In genomic region chr16:21145738-21146137, GRCh38 we compare ENCODE assay signal across 25 cellular contexts. TPM values are rescaled to one million over a fixed set of nuclear protein-coding genes. Genes with fewer than 3 reads are reported as not detected.
"Had no signal": no experiment of that assay in that cellular context is flagged by ENCODE, and none has a peak within 500 bp of the region (broad histone marks: within the 10 kb centered on the region; RNA-seq: fewer than 3 reads in every experiment).

No MANE protein-coding gene starts in this region.

- H3K9me3 ChIP-seq: breast epithelium, ovary, right lobe of liver, uterus had no signal

- H3K4me3 ChIP-seq: breast epithelium, ovary, right lobe of liver, uterus had no signal

- H3K36me3 Mint-ChIP-seq: activated naive CD4-positive, alpha-beta T cell treated with anti-CD3 and anti-CD28 coated beads, Interleukin-2, amount 50 U/mL, for 72 hours had no signal

- DNase-seq: activated CD4-positive, alpha-beta T cell treated with anti-CD3 and anti-CD28 coated beads for 4 hours; activated CD4-positive, alpha-beta T cell treated with anti-CD3 and anti-CD28 coated beads, Interleukin-2, amount 50 U/mL, for 4 hours; activated naive CD4-positive, alpha-beta T cell; activated T-cell treated with anti-CD3 and anti-CD28 coated beads for 4 hours; activated T-cell treated with anti-CD3 and anti-CD28 coated beads, Interleukin-2, amount 50 U/mL, for 72 hours; central memory CD4-positive, alpha-beta T cell; endodermal cell; foreskin fibroblast; head of caudate nucleus; hippocampal formation; left cardiac atrium; midbrain; naive thymus-derived CD4-positive, alpha-beta T cell; ovary; right lobe of liver; stimulated activated CD4-positive, alpha-beta T cell treated with anti-CD3 and anti-CD28 coated beads, Interleukin-2, amount 100 ng/mL, for 48 hours; stimulated activated naive CD4-positive, alpha-beta T cell treated with Interleukin-2 at 50 U/mL for 16 hours; trophoblast cell; uterus had no signal

- H3K27ac ChIP-seq: breast epithelium, ovary, right lobe of liver, uterus, VCaP had no signal

- H3K27ac Mint-ChIP-seq: activated naive CD4-positive, alpha-beta T cell treated with anti-CD3 and anti-CD28 coated beads, Interleukin-2, amount 50 U/mL, for 72 hours; activated T-cell treated with anti-CD3 and anti-CD28 coated beads, Interleukin-2, amount 50 U/mL, for 72 hours; endodermal cell; memory B cell; naive thymus-derived CD4-positive, alpha-beta T cell; progenitor cell of endocrine pancreas had no signal

- H3K4me1 ChIP-seq: breast epithelium, right lobe of liver, uterus had no signal

- H3K36me3 ChIP-seq: breast epithelium, ovary, right lobe of liver, uterus had no signal

- H3K27me3 ChIP-seq: breast epithelium, ovary, right lobe of liver, uterus had no signal

- H3K4me3 Mint-ChIP-seq: activated T-cell treated with anti-CD3 and anti-CD28 coated beads, Interleukin-2, amount 50 U/mL, for 72 hours; endodermal cell; memory B cell; naive thymus-derived CD4-positive, alpha-beta T cell had no signal

- ATAC-seq: activated naive CD4-positive, alpha-beta T cell treated with anti-CD3 and anti-CD28 coated beads, Interleukin-2, amount 50 U/mL, for 72 hours; activated T-cell treated with anti-CD3 and anti-CD28 coated beads, Interleukin-2, amount 50 U/mL, for 72 hours; esophagus mucosa; left cardiac atrium; naive thymus-derived CD4-positive, alpha-beta T cell; right lobe of liver had no signal

- H3K4me1 Mint-ChIP-seq: endodermal cell; naive thymus-derived CD4-positive, alpha-beta T cell had no signal

- H3K9me3 Mint-ChIP-seq: activated T-cell treated with anti-CD3 and anti-CD28 coated beads, Interleukin-2, amount 50 U/mL, for 72 hours had no signal

RNA-seq across cellular contexts. Expression of gene DNAH3, which starts 4.9 kb away (rescaled TPM):
- total RNA-seq: activated naive CD4-positive, alpha-beta T cell treated with anti-CD3 and anti-CD28 coated beads, Interleukin-2, amount 50 U/mL, for 72 hours; naive thymus-derived CD4-positive, alpha-beta T cell; right lobe of liver had no signal
- polyA plus RNA-seq: naive thymus-derived CD4-positive, alpha-beta T cell had no signal
